ENCODE assay signal across 1 cellular context in genomic region chr2:85551698-85552678, GRCh38.
TF ChIP-seq lines count a peak whose summit lies in the region.

No MANE protein-coding gene starts in this region.

TF ChIP-seq in HepG2, 621 proteins besides CTCF, POLR2A, EP300 and RAD21 (continues in another document):
- no peak for TF ChIP-seq SNAPC4 (CRISPR knock-in tag; IDR thresholded peaks at IDR 0.05)
- no peak for TF ChIP-seq ZNF253 (CRISPR knock-in tag; IDR thresholded peaks at IDR 0.05; ENCODE audit: borderline replicate concordance)
- TF ChIP-seq WIZ (CRISPR knock-in tag; IDR thresholded peaks at IDR 0.05), result no peak
- peak; percentile 53 for TF ChIP-seq MAFF (IDR thresholded peaks at IDR 0.05; ENCODE audit: low read depth, low read length)
- no peak for TF ChIP-seq ZNF274 (CRISPR knock-in tag; IDR thresholded peaks at IDR 0.05)
- TF ChIP-seq RNF2 (conservative IDR thresholded peaks at IDR 0.05; ENCODE audit: low read depth), result no peak
- TF ChIP-seq RAD51 (IDR thresholded peaks at IDR 0.05; ENCODE audit: borderline replicate concordance), result no peak
- TF ChIP-seq ZNF335 (CRISPR knock-in tag; IDR thresholded peaks at IDR 0.05), result no peak
- TF ChIP-seq TGIF2 (CRISPR knock-in tag; IDR thresholded peaks at IDR 0.05), result no peak
- TF ChIP-seq ARID3A (IDR thresholded peaks at IDR 0.05; ENCODE audit: low read depth, low read length), result no peak
- TF ChIP-seq THAP7 (CRISPR knock-in tag; IDR thresholded peaks at IDR 0.05), result no peak
- TF ChIP-seq MXD1 (CRISPR knock-in tag; IDR thresholded peaks at IDR 0.05), result no peak
- no peak for TF ChIP-seq ZNF746 (CRISPR knock-in tag; IDR thresholded peaks at IDR 0.05)
- no peak; the same call in 1 of the 2 replicates for TF ChIP-seq ZNF33B (CRISPR knock-in tag; IDR thresholded peaks at IDR 0.05)
- TF ChIP-seq TOE1 (CRISPR knock-in tag; IDR thresholded peaks at IDR 0.05), result no peak
- TF ChIP-seq ZNF180 (CRISPR knock-in tag; IDR thresholded peaks at IDR 0.05; ENCODE audit: borderline replicate concordance, low read depth), result no peak
- no peak for TF ChIP-seq ZFP90 (CRISPR knock-in tag; IDR thresholded peaks at IDR 0.05; ENCODE audit: borderline replicate concordance)
- no peak; the same call in 1 of the 2 replicates for TF ChIP-seq ZKSCAN1 (IDR thresholded peaks at IDR 0.05; ENCODE audit: low read length)
- TF ChIP-seq KLF9 (CRISPR knock-in tag; IDR thresholded peaks at IDR 0.05; ENCODE audit: low read depth), result no peak
- TF ChIP-seq ZMYM2 (CRISPR knock-in tag; IDR thresholded peaks at IDR 0.05), result no peak
- TF ChIP-seq NFIC (IDR thresholded peaks at IDR 0.05; ENCODE audit: low read length), result no peak
- no peak for TF ChIP-seq PHF20 (CRISPR knock-in tag; IDR thresholded peaks at IDR 0.05)
- TF ChIP-seq GPN1 (CRISPR knock-in tag; IDR thresholded peaks at IDR 0.05; ENCODE audit: borderline replicate concordance), result no peak
- no peak for TF ChIP-seq ZNF101 (CRISPR knock-in tag; IDR thresholded peaks at IDR 0.05; ENCODE audit: borderline replicate concordance, low read depth)
- TF ChIP-seq NFIB (CRISPR knock-in tag; IDR thresholded peaks at IDR 0.05; ENCODE audit: borderline replicate concordance), result no peak
- no peak for TF ChIP-seq DMAP1 (CRISPR knock-in tag; IDR thresholded peaks at IDR 0.05)
- 0 out of 2 replicates have a peak, but pooled peaks have one; percentile 15 for TF ChIP-seq FOXP4 (CRISPR knock-in tag; IDR thresholded peaks at IDR 0.05)
- TF ChIP-seq TCF7L2 (IDR thresholded peaks at IDR 0.05; ENCODE audit: low read depth, low read length), result no peak
- no peak for TF ChIP-seq DBP (CRISPR knock-in tag; IDR thresholded peaks at IDR 0.05; ENCODE audit: not compliant biosample characterization)
- TF ChIP-seq ZNF432 (CRISPR knock-in tag; IDR thresholded peaks at IDR 0.05; ENCODE audit: borderline replicate concordance), result no peak
- no peak for TF ChIP-seq SOX6 (IDR thresholded peaks at IDR 0.05)
- peak; percentile 27; the same call in 1 of the 2 replicates for TF ChIP-seq SOX6 (CRISPR knock-in tag; IDR thresholded peaks at IDR 0.05)
- TF ChIP-seq SMAD3 (CRISPR knock-in tag; IDR thresholded peaks at IDR 0.05), result no peak
- no peak for TF ChIP-seq ZUFSP (CRISPR knock-in tag; IDR thresholded peaks at IDR 0.05; ENCODE audit: borderline replicate concordance)
- peak in 1 of 2 experiments; percentile 75; a peak in 2 of 4 replicates for TF ChIP-seq KLF16 (CRISPR knock-in tag; IDR thresholded peaks at IDR 0.05)
- no peak for TF ChIP-seq MLXIP (CRISPR knock-in tag; IDR thresholded peaks at IDR 0.05; ENCODE audit: borderline replicate concordance)
- peak; percentile 56; the same call in 1 of the 2 replicates for TF ChIP-seq REPIN1 (CRISPR knock-in tag; IDR thresholded peaks at IDR 0.05; ENCODE audit: borderline replicate concordance, low read depth)
- TF ChIP-seq MEIS2 (CRISPR knock-in tag; IDR thresholded peaks at IDR 0.05), result no peak
- no peak for TF ChIP-seq NFE2L1 (CRISPR knock-in tag; IDR thresholded peaks at IDR 0.05; ENCODE audit: borderline replicate concordance)
- no peak for TF ChIP-seq ZNF354B (CRISPR knock-in tag; IDR thresholded peaks at IDR 0.05)
- TF ChIP-seq DR1 (CRISPR knock-in tag; IDR thresholded peaks at IDR 0.05), result no peak
- no peak for TF ChIP-seq KMT2A (CRISPR knock-in tag; IDR thresholded peaks at IDR 0.05)
- TF ChIP-seq PRPF4 (IDR thresholded peaks at IDR 0.05; ENCODE audit: low read depth, low read length, poor library complexity, severe bottlenecking), result no peak
- no peak for TF ChIP-seq PCBP1 (IDR thresholded peaks at IDR 0.05; ENCODE audit: borderline replicate concordance, low read depth, low read length)
- no peak for TF ChIP-seq ZNF280B (CRISPR knock-in tag; IDR thresholded peaks at IDR 0.05; ENCODE audit: borderline replicate concordance)
- TF ChIP-seq ZNF33A (CRISPR knock-in tag; IDR thresholded peaks at IDR 0.05; ENCODE audit: borderline replicate concordance), result no peak
- TF ChIP-seq PHF21A (CRISPR knock-in tag; IDR thresholded peaks at IDR 0.05), result no peak
- no peak for TF ChIP-seq ZNF576 (CRISPR knock-in tag; IDR thresholded peaks at IDR 0.05)
- TF ChIP-seq HHEX (CRISPR knock-in tag; IDR thresholded peaks at IDR 0.05), result no peak
- TF ChIP-seq HNRNPLL (IDR thresholded peaks at IDR 0.05; ENCODE audit: low read depth, low read length, poor library complexity, severe bottlenecking), result no peak
- no peak for TF ChIP-seq SPEN (CRISPR knock-in tag; IDR thresholded peaks at IDR 0.05; ENCODE audit: low read depth)
- TF ChIP-seq ZNF282 (IDR thresholded peaks at IDR 0.05; ENCODE audit: partially characterized antibody), result no peak
- TF ChIP-seq SCMH1 (CRISPR knock-in tag; IDR thresholded peaks at IDR 0.05; ENCODE audit: borderline replicate concordance), result no peak
- no peak for TF ChIP-seq TP53 (CRISPR knock-in tag; conservative IDR thresholded peaks at IDR 0.05)
- no peak for TF ChIP-seq SRSF9 (IDR thresholded peaks at IDR 0.05; ENCODE audit: borderline replicate concordance, insufficient read depth, low read depth, low read length, poor library complexity, severe bottlenecking)
- no peak for TF ChIP-seq NCOA2 (CRISPR knock-in tag; IDR thresholded peaks at IDR 0.05)
